Comparison of ENCODE assay signal across 8 cellular contexts in genomic region chr17:32265192-32265895, GRCh38. TPM values are rescaled to one million over a fixed set of nuclear protein-coding genes. Genes with fewer than 3 reads are reported as not detected.
A peak's percentile ranks its signal among the peaks of the same experiment; 100 is the strongest.
DNase-seq lines count a peak whose midpoint lies in the region; ATAC-seq, FAIRE-seq and TF ChIP-seq lines count a peak whose summit lies in the region.

Gene RHBDL3 (plus strand): TSS chr17:32265832. CDS start chr17:32266190, 358 bp downstream.

- no peak for TF ChIP-seq CTCF in D721Med (IDR thresholded peaks at IDR 0.05; ENCODE audit: insufficient read depth, missing control alignments)
- no peak for TF ChIP-seq CTCF in Loucy (conservative IDR thresholded peaks at IDR 0.05; ENCODE audit: low read length)
- TF ChIP-seq CTCF in breast epithelium (IDR thresholded peaks at IDR 0.05): no peak
- no peak for TF ChIP-seq CTCF in left lung (IDR thresholded peaks at IDR 0.05)
- TF ChIP-seq CTCF in testis (IDR thresholded peaks at IDR 0.05): no peak

- no peak within 1 kb of the TSS for H2AFZ ChIP-seq in Loucy (ENCODE audit: low read length)

- H3K79me2 ChIP-seq in Loucy (ENCODE audit: insufficient read depth, low read length): no peaks in the 10 kb centered on the region

- ATAC-seq in left lung: peak; percentile 59
- ATAC-seq in HG03521 (IDR thresholded peaks at IDR 0.05; ENCODE audit: unreplicated experiment): no peak

- no peak for FAIRE-seq in D721Med (lab: Jason Lieb, UNC)

- H3K4me2 ChIP-seq in Loucy (ENCODE audit: low read depth, low read length, poor library complexity, severe bottlenecking): peak within 1 kb of the TSS; percentile 61

- H3K9me3 ChIP-seq in Loucy (ENCODE audit: insufficient read depth, low read depth, low read length) (no peaks in the 10 kb centered on the region), breast epithelium (no peaks in the 10 kb centered on the region), left lung (no peaks in the 10 kb centered on the region), testis (no peaks in the 10 kb centered on the region)

- no peaks in the 10 kb centered on the region for H3K9me2 ChIP-seq in Loucy (replicated peaks; ENCODE audit: low read depth, low read length)

- no peaks in the 10 kb centered on the region for H3K4me1 ChIP-seq in Loucy (ENCODE audit: insufficient read depth, low read length, poor library complexity, severe bottlenecking)
- peaks cover 6 to 10% of the 10 kb centered on the region in 2 donors for H3K4me1 ChIP-seq in breast epithelium
- peaks cover 18 to 25% of the 10 kb centered on the region in 2 donors for H3K4me1 ChIP-seq in left lung
- H3K4me1 ChIP-seq in testis: peaks cover 10% of the 10 kb centered on the region

- DNase-seq in D721Med (ENCODE audit: insufficient read length, low spot score): peak; percentile 71
- DNase-seq in breast epithelium (ENCODE audit: low spot score in 2 of 2): no peak
- DNase-seq in left lung: peak in 1 of 2 donors; percentile 75
- DNase-seq in testis: no peak
- DNase-seq in mucosa of gallbladder (ENCODE audit: low spot score): no peak
- DNase-seq in mesenteric fat pad (ENCODE audit: low spot score): no peak

- 2 to 4% methylated on average over 16 to 44 of the region's 63 CpGs for WGBS in testis, 2 donors

- H3K4me3 ChIP-seq in Loucy (ENCODE audit: low read length, poor library complexity, severe bottlenecking) (peak within 1 kb of the TSS; percentile 20), breast epithelium (peak within 1 kb of the TSS; percentile 58 to 90 (median 63)), left lung (peak within 1 kb of the TSS; percentile 44 to 48), testis (peak within 1 kb of the TSS; percentile 44 to 65)

- peak within 1 kb of the TSS in 1 of 2 donors; percentile 59 for H3K27ac ChIP-seq in breast epithelium
- H3K27ac ChIP-seq in left lung: no peak within 1 kb of the TSS
- no peak within 1 kb of the TSS for H3K27ac ChIP-seq in testis

- no peaks in the 10 kb centered on the region for H3F3A ChIP-seq in Loucy (ENCODE audit: low read depth)

- H3K9ac ChIP-seq in Loucy (ENCODE audit: low read depth, low read length, poor library complexity, severe bottlenecking): no peak within 1 kb of the TSS

- intact Hi-C loops in breast epithelium (cut with DNase I; ENCODE audit: low total_unique reads) (no loop called here), left lung (cut with DNase I) (no loop called here), testis (cut with DNase I; ENCODE audit: low total_unique reads) (no loop called here)

- no peaks in the 10 kb centered on the region for H3K36me3 ChIP-seq in Loucy (ENCODE audit: insufficient read depth, low read length)
- H3K36me3 ChIP-seq in breast epithelium: no peaks in the 10 kb centered on the region
- H3K36me3 ChIP-seq in left lung: no peaks in the 10 kb centered on the region
- no peaks in the 10 kb centered on the region for H3K36me3 ChIP-seq in testis (ENCODE audit: low read depth, missing control alignments)

- H4K20me1 ChIP-seq in Loucy (ENCODE audit: insufficient read depth, low read length, poor library complexity, severe bottlenecking): no peaks in the 10 kb centered on the region

- H3K27me3 ChIP-seq in Loucy (ENCODE audit: insufficient read depth, low read length, poor library complexity, severe bottlenecking): peaks cover 20% of the 10 kb centered on the region
- H3K27me3 ChIP-seq in breast epithelium: no peaks in the 10 kb centered on the region
- H3K27me3 ChIP-seq in left lung: peaks cover 16 to 79% of the 10 kb centered on the region in 2 donors
- H3K27me3 ChIP-seq in testis: no peaks in the 10 kb centered on the region

- no peak for TF ChIP-seq POLR2A in breast epithelium (IDR thresholded peaks at IDR 0.05)
- TF ChIP-seq POLR2A in testis (IDR thresholded peaks at IDR 0.05): no peak

RNA-seq across cellular contexts. Expression of gene RHBDL3, which starts in this region (rescaled TPM):
- total RNA-seq in breast epithelium (1 to 10 TPM in 1 of 3 donors, under 1 TPM in 2; 0.16 to 2.0 (median 0.73) TPM), left lung (under 1 TPM; 0.26 to 0.38 TPM), testis (1 to 10 TPM; 4.1 to 4.5 TPM), mucosa of gallbladder (0.40 TPM), mesenteric fat pad (0.87 TPM)
- 3.5 TPM for polyA plus RNA-seq in testis (ENCODE audit: insufficient read depth, low read depth, low replicate concordance)

Comparison
In these comparisons a context has a peak if more than half of its experiments do, and no peak if none do; other contexts are left out.
1. Peak in ATAC-seq and H3K4me3 ChIP-seq in left lung; RNA of the gene not detected or under 1 TPM.